1 cellular context compared by ENCODE assay signal in the genomic region with DNA sequence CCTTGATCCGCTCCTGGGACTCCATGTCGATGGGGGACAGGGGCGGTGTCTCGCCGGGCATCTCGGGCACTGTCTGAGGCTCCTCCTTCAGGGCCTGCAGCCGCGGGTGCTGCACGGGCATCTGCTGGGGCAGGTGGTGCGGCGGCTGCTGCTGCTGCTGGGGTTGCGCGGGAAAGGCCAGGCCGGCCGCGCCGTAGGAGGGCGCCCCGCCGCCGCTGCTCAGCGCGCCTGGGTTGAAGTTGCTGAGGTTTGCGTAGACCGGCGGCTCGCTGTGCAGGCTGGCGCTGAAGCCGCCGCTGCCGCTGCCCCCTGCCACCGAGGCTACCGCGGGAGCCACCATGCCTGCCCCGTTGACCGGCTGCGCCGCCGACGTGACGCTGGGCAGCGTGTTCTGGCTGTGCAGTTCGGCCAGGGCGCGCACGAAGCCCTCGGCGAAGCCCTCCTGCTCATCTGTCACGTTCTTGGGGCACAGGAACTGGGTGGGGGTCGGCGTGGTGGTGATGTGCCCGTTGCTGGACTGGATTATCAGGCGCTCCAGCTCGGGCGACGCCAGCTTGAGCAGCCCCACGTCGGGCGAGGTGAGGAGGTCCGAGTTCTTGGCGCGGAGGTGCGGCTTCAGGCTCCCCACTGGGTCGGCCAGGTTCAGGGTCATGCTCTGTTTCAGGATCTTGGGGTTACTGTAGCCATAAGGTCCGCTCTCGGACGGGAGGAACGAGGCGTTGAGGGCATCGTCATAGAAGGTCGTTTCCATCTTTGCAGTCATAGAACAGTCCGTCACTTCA.
TF ChIP-seq lines count a peak whose summit lies in the region.

No MANE protein-coding gene starts in this region.

TF ChIP-seq in SK-N-SH, 30 proteins besides CTCF, POLR2A, EP300 and RAD21 (continued from another document):
- TF ChIP-seq, protein P1, sequence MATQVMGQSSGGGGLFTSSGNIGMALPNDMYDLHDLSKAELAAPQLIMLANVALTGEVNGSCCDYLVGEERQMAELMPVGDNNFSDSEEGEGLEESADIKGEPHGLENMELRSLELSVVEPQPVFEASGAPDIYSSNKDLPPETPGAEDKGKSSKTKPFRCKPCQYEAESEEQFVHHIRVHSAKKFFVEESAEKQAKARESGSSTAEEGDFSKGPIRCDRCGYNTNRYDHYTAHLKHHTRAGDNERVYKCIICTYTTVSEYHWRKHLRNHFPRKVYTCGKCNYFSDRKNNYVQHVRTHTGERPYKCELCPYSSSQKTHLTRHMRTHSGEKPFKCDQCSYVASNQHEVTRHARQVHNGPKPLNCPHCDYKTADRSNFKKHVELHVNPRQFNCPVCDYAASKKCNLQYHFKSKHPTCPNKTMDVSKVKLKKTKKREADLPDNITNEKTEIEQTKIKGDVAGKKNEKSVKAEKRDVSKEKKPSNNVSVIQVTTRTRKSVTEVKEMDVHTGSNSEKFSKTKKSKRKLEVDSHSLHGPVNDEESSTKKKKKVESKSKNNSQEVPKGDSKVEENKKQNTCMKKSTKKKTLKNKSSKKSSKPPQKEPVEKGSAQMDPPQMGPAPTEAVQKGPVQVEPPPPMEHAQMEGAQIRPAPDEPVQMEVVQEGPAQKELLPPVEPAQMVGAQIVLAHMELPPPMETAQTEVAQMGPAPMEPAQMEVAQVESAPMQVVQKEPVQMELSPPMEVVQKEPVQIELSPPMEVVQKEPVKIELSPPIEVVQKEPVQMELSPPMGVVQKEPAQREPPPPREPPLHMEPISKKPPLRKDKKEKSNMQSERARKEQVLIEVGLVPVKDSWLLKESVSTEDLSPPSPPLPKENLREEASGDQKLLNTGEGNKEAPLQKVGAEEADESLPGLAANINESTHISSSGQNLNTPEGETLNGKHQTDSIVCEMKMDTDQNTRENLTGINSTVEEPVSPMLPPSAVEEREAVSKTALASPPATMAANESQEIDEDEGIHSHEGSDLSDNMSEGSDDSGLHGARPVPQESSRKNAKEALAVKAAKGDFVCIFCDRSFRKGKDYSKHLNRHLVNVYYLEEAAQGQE (IDR thresholded peaks at IDR 0.05; ENCODE audit: low read depth, low read length), result 0 out of 2 replicates have a peak, but pooled peaks have one; percentile 17
- TF ChIP-seq NRF1 (IDR thresholded peaks at IDR 0.05; ENCODE audit: low read depth, low read length) (no peak), POLR2AphosphoS5 (IDR thresholded peaks at IDR 0.05; ENCODE audit: low read depth, low read length) (peak; percentile 58), SMC3 (IDR thresholded peaks at IDR 0.05; ENCODE audit: low read depth, low read length) (peak; percentile 32; the same call in 1 of the 2 replicates), YY1 (IDR thresholded peaks at IDR 0.05; ENCODE audit: low read depth) (no peak), FOSL2 (IDR thresholded peaks at IDR 0.05; ENCODE audit: borderline replicate concordance, low read depth) (no peak), TCF12 (IDR thresholded peaks at IDR 0.05) (no peak), FOXM1 (IDR thresholded peaks at IDR 0.05; ENCODE audit: low read depth) (0 out of 2 replicates have a peak, but pooled peaks have one; percentile 29), GATA2 (CRISPR knock-in tag; IDR thresholded peaks at IDR 0.05) (peak; percentile 16; the same call in 1 of the 2 replicates), TAF1 (IDR thresholded peaks at IDR 0.05; ENCODE audit: borderline replicate concordance, low read depth, low read length) (no peak), RFX5 (IDR thresholded peaks at IDR 0.05; ENCODE audit: low read length) (no peak), MXI1 (IDR thresholded peaks at IDR 0.05; ENCODE audit: low read depth, low read length) (no peak), SIN3A (IDR thresholded peaks at IDR 0.05; ENCODE audit: borderline replicate concordance, low read depth, low read length) (0 out of 2 replicates have a peak, but pooled peaks have one; percentile 0), TEAD4 (IDR thresholded peaks at IDR 0.05; ENCODE audit: borderline replicate concordance, insufficient read depth) (no peak), ELF1 (IDR thresholded peaks at IDR 0.05) (no peak)
- TF ChIP-seq, protein P2, sequence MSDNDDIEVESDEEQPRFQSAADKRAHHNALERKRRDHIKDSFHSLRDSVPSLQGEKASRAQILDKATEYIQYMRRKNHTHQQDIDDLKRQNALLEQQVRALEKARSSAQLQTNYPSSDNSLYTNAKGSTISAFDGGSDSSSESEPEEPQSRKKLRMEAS (IDR thresholded peaks at IDR 0.05; ENCODE audit: low read depth), result no peak
- TF ChIP-seq, protein P3, sequence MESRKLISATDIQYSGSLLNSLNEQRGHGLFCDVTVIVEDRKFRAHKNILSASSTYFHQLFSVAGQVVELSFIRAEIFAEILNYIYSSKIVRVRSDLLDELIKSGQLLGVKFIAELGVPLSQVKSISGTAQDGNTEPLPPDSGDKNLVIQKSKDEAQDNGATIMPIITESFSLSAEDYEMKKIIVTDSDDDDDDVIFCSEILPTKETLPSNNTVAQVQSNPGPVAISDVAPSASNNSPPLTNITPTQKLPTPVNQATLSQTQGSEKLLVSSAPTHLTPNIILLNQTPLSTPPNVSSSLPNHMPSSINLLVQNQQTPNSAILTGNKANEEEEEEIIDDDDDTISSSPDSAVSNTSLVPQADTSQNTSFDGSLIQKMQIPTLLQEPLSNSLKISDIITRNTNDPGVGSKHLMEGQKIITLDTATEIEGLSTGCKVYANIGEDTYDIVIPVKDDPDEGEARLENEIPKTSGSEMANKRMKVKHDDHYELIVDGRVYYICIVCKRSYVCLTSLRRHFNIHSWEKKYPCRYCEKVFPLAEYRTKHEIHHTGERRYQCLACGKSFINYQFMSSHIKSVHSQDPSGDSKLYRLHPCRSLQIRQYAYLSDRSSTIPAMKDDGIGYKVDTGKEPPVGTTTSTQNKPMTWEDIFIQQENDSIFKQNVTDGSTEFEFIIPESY (IDR thresholded peaks at IDR 0.05; ENCODE audit: borderline replicate concordance, low read depth), result no peak
- TF ChIP-seq, protein P4, sequence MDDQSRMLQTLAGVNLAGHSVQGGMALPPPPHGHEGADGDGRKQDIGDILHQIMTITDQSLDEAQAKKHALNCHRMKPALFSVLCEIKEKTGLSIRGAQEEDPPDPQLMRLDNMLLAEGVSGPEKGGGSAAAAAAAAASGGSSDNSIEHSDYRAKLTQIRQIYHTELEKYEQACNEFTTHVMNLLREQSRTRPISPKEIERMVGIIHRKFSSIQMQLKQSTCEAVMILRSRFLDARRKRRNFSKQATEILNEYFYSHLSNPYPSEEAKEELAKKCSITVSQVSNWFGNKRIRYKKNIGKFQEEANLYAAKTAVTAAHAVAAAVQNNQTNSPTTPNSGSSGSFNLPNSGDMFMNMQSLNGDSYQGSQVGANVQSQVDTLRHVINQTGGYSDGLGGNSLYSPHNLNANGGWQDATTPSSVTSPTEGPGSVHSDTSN (IDR thresholded peaks at IDR 0.05), result no peak
- TF ChIP-seq, protein P5, sequence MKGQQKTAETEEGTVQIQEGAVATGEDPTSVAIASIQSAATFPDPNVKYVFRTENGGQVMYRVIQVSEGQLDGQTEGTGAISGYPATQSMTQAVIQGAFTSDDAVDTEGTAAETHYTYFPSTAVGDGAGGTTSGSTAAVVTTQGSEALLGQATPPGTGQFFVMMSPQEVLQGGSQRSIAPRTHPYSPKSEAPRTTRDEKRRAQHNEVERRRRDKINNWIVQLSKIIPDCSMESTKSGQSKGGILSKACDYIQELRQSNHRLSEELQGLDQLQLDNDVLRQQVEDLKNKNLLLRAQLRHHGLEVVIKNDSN (IDR thresholded peaks at IDR 0.05; ENCODE audit: borderline replicate concordance, low read depth), result no peak
- TF ChIP-seq, protein P6, sequence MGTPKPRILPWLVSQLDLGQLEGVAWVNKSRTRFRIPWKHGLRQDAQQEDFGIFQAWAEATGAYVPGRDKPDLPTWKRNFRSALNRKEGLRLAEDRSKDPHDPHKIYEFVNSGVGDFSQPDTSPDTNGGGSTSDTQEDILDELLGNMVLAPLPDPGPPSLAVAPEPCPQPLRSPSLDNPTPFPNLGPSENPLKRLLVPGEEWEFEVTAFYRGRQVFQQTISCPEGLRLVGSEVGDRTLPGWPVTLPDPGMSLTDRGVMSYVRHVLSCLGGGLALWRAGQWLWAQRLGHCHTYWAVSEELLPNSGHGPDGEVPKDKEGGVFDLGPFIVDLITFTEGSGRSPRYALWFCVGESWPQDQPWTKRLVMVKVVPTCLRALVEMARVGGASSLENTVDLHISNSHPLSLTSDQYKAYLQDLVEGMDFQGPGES (IDR thresholded peaks at IDR 0.05; ENCODE audit: low read depth, low read length), result no peak
